In the genomic region with DNA sequence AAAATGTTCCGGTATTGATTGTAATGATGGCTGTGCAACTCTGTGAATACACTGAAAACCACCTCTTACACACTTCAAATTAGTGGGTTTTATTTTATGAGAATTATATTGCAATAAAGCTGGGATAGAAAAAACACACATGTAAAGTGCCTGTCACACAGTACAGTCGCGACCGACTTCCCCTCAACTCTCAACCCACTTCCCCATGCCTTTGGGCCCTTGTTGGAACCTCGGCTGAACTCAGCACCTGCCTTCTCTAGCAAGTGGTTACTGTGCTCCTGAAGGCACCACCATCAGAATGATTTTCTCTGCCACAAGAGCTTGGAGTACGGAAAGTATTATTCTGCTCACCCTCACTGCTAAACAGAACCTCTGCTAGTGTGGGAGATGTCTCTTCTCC, we compare ENCODE assay signal across 36 cellular contexts. TPM values are rescaled to one million over a fixed set of nuclear protein-coding genes. Genes with fewer than 3 reads are reported as not detected.
"Had no signal": no experiment of that assay in that cellular context is flagged by ENCODE, and none has a peak within 500 bp of the region (broad histone marks: within the 10 kb centered on the region; RNA-seq: fewer than 3 reads in every experiment).

No MANE protein-coding gene starts in this region.

- H3K36me3 Mint-ChIP-seq: activated CD8-positive, alpha-beta memory T cell treated with anti-CD3 and anti-CD28 coated beads, Interleukin-2, amount 10 ng/mL, durations not matched to agents 7 days and 5 days; activated naive CD4-positive, alpha-beta T cell treated with anti-CD3 and anti-CD28 coated beads, Interleukin-2, amount 50 U/mL, for 24 hours; activated naive CD8-positive, alpha-beta T cell treated with anti-CD3 and anti-CD28 coated beads, Interleukin-2, amount 10 ng/mL, durations not matched to agents 7 days and 5 days had no signal

- H3K27me3 Mint-ChIP-seq: activated naive CD4-positive, alpha-beta T cell treated with anti-CD3 and anti-CD28 coated beads, Interleukin-2, amount 50 U/mL, for 24 hours; activated naive CD8-positive, alpha-beta T cell treated with anti-CD3 and anti-CD28 coated beads, Interleukin-2, amount 10 ng/mL, durations not matched to agents 7 days and 5 days; activated T-cell treated with anti-CD3 and anti-CD28 coated beads, Interleukin-2, amount 50 U/mL, for 24 hours had no signal

- H3K4me3 ChIP-seq: ascending aorta, cardiac muscle cell, MG63, SJCRH30, SK-N-MC had no signal

- H3K4me1 ChIP-seq: ascending aorta, SJCRH30 had no signal

- ATAC-seq: activated CD8-positive, alpha-beta memory T cell treated with anti-CD3 and anti-CD28 coated beads, Interleukin-2, amount 10 ng/mL, durations not matched to agents 7 days and 5 days; Panc1 had no signal

- H3K27me3 ChIP-seq: ascending aorta, MG63, SJCRH30 had no signal

- H3K4me3 Mint-ChIP-seq: activated CD4-positive, alpha-beta memory T cell treated with anti-CD3 and anti-CD28 coated beads, Interleukin-2, amount 10 ng/mL, durations not matched to agents 7 days and 5 days; activated CD8-positive, alpha-beta memory T cell treated with anti-CD3 and anti-CD28 coated beads, Interleukin-2, amount 10 ng/mL, durations not matched to agents 7 days and 5 days; activated naive CD4-positive, alpha-beta T cell treated with anti-CD3 and anti-CD28 coated beads, Interleukin-2, amount 50 U/mL, for 24 hours; activated naive CD8-positive, alpha-beta T cell treated with anti-CD3 and anti-CD28 coated beads, Interleukin-2, amount 10 ng/mL, durations not matched to agents 7 days and 5 days; activated T-cell treated with anti-CD3 and anti-CD28 coated beads, Interleukin-2, amount 50 U/mL, for 24 hours; T-helper 1 cell treated with Interleukin-12 subunit alpha and Interleukin-12 subunit beta and Interleukin-4 antibody, amounts not matched to agents 30 μg/mL and 1 μg/mL, for 36 hours; T-helper 2 cell treated with Interferon-gamma antibody and Interleukin-4, amounts not matched to agents 5 μg/mL and 100 μg/mL, for 36 hours had no signal

- H3K4me1 Mint-ChIP-seq: activated naive CD4-positive, alpha-beta T cell treated with anti-CD3 and anti-CD28 coated beads, Interleukin-2, amount 50 U/mL, for 24 hours had no signal

- H3K36me3 ChIP-seq: ascending aorta, cardiac muscle cell, MG63, SJCRH30 had no signal

- DNase-seq: activated CD4-positive, alpha-beta memory T cell treated with anti-CD3 and anti-CD28 coated beads, Interleukin-2, amount 10 ng/mL, durations not matched to agents 7 days and 5 days; activated CD4-positive, alpha-beta T cell treated with anti-CD3 and anti-CD28 coated beads for 1 hour; activated CD4-positive, alpha-beta T cell treated with anti-CD3 and anti-CD28 coated beads for 48 hours; activated CD4-positive, CD25-positive, alpha-beta regulatory T cell; activated CD8-positive, alpha-beta memory T cell treated with anti-CD3 and anti-CD28 coated beads for 24 hours; activated CD8-positive, alpha-beta memory T cell treated with anti-CD3 and anti-CD28 coated beads, Interleukin-2, amount 10 ng/mL, durations not matched to agents 7 days and 5 days; activated gamma-delta T cell; activated naive CD4-positive, alpha-beta T cell treated with Interleukin-2 at 50 U/mL for 16 hours; activated naive CD8-positive, alpha-beta T cell treated with anti-CD3 and anti-CD28 coated beads, Interleukin-2, amount 10 ng/mL, durations not matched to agents 7 days and 5 days; activated T-cell treated with anti-CD3 and anti-CD28 coated beads, Interleukin-2, amount 50 U/mL, for 24 hours; amygdala; Kasumi-1; KG1; MG63; NCI-H1092 treated with DMSO at 0.1 percent for 48 hours; NCI-H1417; NCI-H187 treated with DMSO at 0.1 percent for 48 hours; NCI-H2081; NCI-H2171 treated with DMSO at 0.1 percent for 48 hours; NCI-H2227 treated with DMSO at 0.1 percent for 48 hours; NCI-H446; NCI-H510A treated with DMSO at 0.1 percent for 48 hours; NCI-H526 treated with DMSO at 0.1 percent for 48 hours; NCI-H774; SHP77; SJCRH30 had no signal

- H3K27ac Mint-ChIP-seq: activated CD4-positive, alpha-beta memory T cell treated with anti-CD3 and anti-CD28 coated beads, Interleukin-2, amount 10 ng/mL, durations not matched to agents 7 days and 5 days; activated CD8-positive, alpha-beta memory T cell treated with anti-CD3 and anti-CD28 coated beads, Interleukin-2, amount 10 ng/mL, durations not matched to agents 7 days and 5 days; activated naive CD4-positive, alpha-beta T cell treated with anti-CD3 and anti-CD28 coated beads, Interleukin-2, amount 50 U/mL, for 24 hours; activated naive CD8-positive, alpha-beta T cell treated with anti-CD3 and anti-CD28 coated beads, Interleukin-2, amount 10 ng/mL, durations not matched to agents 7 days and 5 days; activated T-cell treated with anti-CD3 and anti-CD28 coated beads, Interleukin-2, amount 50 U/mL, for 24 hours; activated T-helper 2 cell treated with anti-CD3 and anti-CD28 coated beads, Interferon-gamma antibody, Interleukin-2, Interleukin-4, amounts not matched to agents 10 μg/mL and 5 μg/mL and 100 μg/mL, durations not matched to agents 14 hours and 24 hours and 36 hours; T-helper 1 cell treated with Interleukin-12 subunit alpha and Interleukin-12 subunit beta and Interleukin-4 antibody, amounts not matched to agents 30 μg/mL and 1 μg/mL, for 36 hours; T-helper 2 cell treated with Interferon-gamma antibody and Interleukin-4, amounts not matched to agents 5 μg/mL and 100 μg/mL, for 36 hours had no signal

- H3K27ac ChIP-seq: ascending aorta, cardiac muscle cell, SJCRH30, SK-N-MC, VCaP had no signal

- H3K9me3 Mint-ChIP-seq: activated CD4-positive, alpha-beta memory T cell treated with anti-CD3 and anti-CD28 coated beads, Interleukin-2, amount 10 ng/mL, durations not matched to agents 7 days and 5 days; activated naive CD4-positive, alpha-beta T cell treated with anti-CD3 and anti-CD28 coated beads, Interleukin-2, amount 50 U/mL, for 24 hours; activated naive CD8-positive, alpha-beta T cell treated with anti-CD3 and anti-CD28 coated beads, Interleukin-2, amount 10 ng/mL, durations not matched to agents 7 days and 5 days; activated T-cell treated with anti-CD3 and anti-CD28 coated beads, Interleukin-2, amount 50 U/mL, for 24 hours; activated T-helper 2 cell treated with anti-CD3 and anti-CD28 coated beads, Interferon-gamma antibody, Interleukin-2, Interleukin-4, amounts not matched to agents 10 μg/mL and 5 μg/mL and 100 μg/mL, durations not matched to agents 14 hours and 24 hours and 36 hours; T-helper 1 cell treated with Interleukin-12 subunit alpha and Interleukin-12 subunit beta and Interleukin-4 antibody, amounts not matched to agents 30 μg/mL and 1 μg/mL, for 36 hours; T-helper 2 cell treated with Interferon-gamma antibody and Interleukin-4, amounts not matched to agents 5 μg/mL and 100 μg/mL, for 36 hours had no signal

- H3K9me3 ChIP-seq: ascending aorta, MG63, SJCRH30 had no signal

RNA-seq across cellular contexts. Expression of a gene that starts 13.5 kb away (rescaled TPM):
- total RNA-seq: activated CD4-positive, alpha-beta memory T cell treated with anti-CD3 and anti-CD28 coated beads, Interleukin-2, amount 10 ng/mL, durations not matched to agents 7 days and 5 days; activated CD8-positive, alpha-beta memory T cell treated with anti-CD3 and anti-CD28 coated beads, Interleukin-2, amount 10 ng/mL, durations not matched to agents 7 days and 5 days; activated T-helper 2 cell treated with anti-CD3 and anti-CD28 coated beads, Interferon-gamma antibody, Interleukin-2, Interleukin-4, amounts not matched to agents 10 μg/mL and 5 μg/mL and 100 μg/mL, durations not matched to agents 14 hours and 24 hours and 36 hours; ascending aorta; cardiac muscle cell; RPMI7951; SJCRH30 had no signal

RNA-seq across cellular contexts. Expression of a gene that starts 37.6 kb away (rescaled TPM):
- total RNA-seq: activated CD4-positive, alpha-beta memory T cell treated with anti-CD3 and anti-CD28 coated beads, Interleukin-2, amount 10 ng/mL, durations not matched to agents 7 days and 5 days; activated CD8-positive, alpha-beta memory T cell treated with anti-CD3 and anti-CD28 coated beads, Interleukin-2, amount 10 ng/mL, durations not matched to agents 7 days and 5 days; activated T-helper 2 cell treated with anti-CD3 and anti-CD28 coated beads, Interferon-gamma antibody, Interleukin-2, Interleukin-4, amounts not matched to agents 10 μg/mL and 5 μg/mL and 100 μg/mL, durations not matched to agents 14 hours and 24 hours and 36 hours had no signal
